In the genomic region with DNA sequence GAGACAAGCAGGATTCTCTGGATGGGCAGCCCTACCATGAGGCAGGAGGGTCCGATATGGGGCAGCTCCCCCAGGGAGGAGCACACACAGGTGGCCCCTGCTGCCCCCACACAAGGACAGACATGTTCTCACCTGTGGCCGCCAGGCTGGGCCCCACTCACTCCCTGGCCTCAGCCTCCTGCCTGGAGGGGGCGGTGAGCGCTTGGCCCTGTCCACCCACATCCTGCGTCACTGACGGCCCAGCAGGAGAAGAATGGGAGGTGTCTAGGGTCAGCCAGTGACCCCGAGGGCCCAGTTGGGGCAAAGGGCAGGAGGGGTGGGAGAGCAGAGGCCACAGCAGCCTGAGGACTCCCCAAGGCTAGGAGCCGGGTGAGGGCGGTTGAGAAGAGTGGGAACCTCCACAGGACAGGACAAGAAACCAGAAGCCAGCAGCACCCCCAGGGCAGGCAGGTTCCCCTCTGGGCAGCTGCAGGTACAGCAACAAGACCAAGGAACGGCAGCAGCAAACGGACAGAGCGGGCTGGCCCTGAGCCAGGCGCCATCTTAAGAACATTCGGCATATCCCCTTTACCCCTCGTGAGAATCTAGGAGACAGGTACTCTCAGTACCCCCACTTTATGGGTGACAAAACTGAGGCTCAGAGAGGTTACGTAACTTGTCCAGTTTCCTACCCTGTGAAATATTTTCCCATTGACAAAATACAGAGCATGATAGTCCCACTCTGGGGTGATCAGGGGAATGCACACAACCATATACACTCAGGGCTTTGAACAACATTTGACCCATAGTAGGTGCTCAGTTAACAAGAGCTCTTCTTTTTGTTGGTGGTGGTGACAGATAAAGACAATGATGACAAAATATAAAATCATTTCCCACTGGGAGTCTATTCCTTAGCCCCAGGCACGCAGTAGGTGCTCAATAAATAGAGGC, we compare ENCODE assay signal across 1 cellular context.
TF ChIP-seq lines count a peak whose summit lies in the region.

No MANE protein-coding gene starts in this region.

TF ChIP-seq in liver, 16 proteins besides CTCF, POLR2A, EP300 and RAD21 (continued from another document):
- TF ChIP-seq, protein P1, sequence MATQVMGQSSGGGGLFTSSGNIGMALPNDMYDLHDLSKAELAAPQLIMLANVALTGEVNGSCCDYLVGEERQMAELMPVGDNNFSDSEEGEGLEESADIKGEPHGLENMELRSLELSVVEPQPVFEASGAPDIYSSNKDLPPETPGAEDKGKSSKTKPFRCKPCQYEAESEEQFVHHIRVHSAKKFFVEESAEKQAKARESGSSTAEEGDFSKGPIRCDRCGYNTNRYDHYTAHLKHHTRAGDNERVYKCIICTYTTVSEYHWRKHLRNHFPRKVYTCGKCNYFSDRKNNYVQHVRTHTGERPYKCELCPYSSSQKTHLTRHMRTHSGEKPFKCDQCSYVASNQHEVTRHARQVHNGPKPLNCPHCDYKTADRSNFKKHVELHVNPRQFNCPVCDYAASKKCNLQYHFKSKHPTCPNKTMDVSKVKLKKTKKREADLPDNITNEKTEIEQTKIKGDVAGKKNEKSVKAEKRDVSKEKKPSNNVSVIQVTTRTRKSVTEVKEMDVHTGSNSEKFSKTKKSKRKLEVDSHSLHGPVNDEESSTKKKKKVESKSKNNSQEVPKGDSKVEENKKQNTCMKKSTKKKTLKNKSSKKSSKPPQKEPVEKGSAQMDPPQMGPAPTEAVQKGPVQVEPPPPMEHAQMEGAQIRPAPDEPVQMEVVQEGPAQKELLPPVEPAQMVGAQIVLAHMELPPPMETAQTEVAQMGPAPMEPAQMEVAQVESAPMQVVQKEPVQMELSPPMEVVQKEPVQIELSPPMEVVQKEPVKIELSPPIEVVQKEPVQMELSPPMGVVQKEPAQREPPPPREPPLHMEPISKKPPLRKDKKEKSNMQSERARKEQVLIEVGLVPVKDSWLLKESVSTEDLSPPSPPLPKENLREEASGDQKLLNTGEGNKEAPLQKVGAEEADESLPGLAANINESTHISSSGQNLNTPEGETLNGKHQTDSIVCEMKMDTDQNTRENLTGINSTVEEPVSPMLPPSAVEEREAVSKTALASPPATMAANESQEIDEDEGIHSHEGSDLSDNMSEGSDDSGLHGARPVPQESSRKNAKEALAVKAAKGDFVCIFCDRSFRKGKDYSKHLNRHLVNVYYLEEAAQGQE (IDR thresholded peaks at IDR 0.05), result peak; percentile 28
- TF ChIP-seq FOXA2 (IDR thresholded peaks at IDR 0.05), result peak; percentile 31
